In the genomic region with DNA sequence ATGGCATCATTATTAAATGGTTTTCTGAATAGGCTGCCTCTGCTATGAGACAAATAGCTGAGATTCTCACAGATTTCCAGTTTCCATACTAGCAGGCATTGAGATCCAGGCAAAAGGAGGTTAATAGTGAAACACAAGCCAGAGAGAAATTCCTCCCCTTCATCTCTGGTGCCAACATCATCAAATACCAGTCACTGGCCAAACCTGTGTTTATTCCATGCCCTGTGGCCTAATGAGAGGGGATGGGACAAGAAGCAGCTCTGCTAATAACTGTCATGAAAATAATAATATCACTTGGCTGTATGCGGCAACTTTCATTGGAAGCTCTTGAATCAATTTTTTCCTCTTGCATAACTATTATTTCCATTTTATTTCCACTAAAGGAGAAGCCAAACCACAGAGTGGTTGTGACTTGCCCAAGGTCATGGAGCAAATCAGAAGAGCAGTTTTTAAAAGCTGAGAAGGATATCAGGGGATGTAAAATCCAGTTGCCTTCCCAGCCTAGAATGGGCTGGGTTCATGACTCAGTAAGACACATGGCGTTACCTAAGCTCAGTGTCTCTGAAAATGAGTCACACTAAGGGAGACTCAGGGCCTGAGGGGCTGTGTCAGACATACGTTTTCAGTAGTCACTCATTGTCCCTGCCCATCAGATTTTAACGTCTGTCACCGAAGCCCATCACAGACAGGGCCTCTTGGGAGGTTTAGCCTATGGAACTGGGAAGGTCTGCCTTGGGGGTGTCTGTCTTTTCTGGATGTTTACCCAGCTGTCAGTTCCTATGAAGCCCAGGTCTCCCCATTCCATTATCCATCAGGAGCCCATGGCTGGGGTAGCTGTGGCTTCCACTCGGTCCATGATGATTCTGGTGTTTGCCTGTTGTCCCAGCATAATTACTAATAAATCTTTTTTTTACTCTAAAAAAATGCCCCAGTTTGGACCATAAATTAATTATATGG, we compare ENCODE assay signal across 9 cellular contexts.
DNase-seq lines count a peak whose midpoint lies in the region; ATAC-seq, FAIRE-seq and TF ChIP-seq lines count a peak whose summit lies in the region.
"Had no signal": no experiment of that assay in that cellular context is flagged by ENCODE, and none has a peak within 500 bp of the region (broad histone marks: within the 10 kb centered on the region; RNA-seq: fewer than 3 reads in every experiment).

No MANE protein-coding gene starts in this region.

- in situ Hi-C loops in astrocyte of the spinal cord (cut with HindIII; ENCODE audit: low sequenced_read_pairs), result no loop called here

- H3K4me1 Mint-ChIP-seq in activated CD4-positive, alpha-beta T cell treated with anti-CD3 and anti-CD28 coated beads for 36 hours, result peaks cover 15% of the 10 kb centered on the region
- peaks cover 19% of the 10 kb centered on the region for H3K4me1 Mint-ChIP-seq in activated CD4-positive, alpha-beta T cell treated with anti-CD3 and anti-CD28 coated beads, Interleukin-2, amount 10 ng/mL, durations not matched to agents 7 days and 5 days

- intact Hi-C loops in activated CD4-positive, alpha-beta T cell treated with anti-CD3 and anti-CD28 coated beads for 36 hours (cut with DNase I, micrococcal nuclease), result no loop called here

- POLR2A ChIA-PET in activated CD4-positive, alpha-beta T cell treated with anti-CD3 and anti-CD28 coated beads for 36 hours (lab: Charles Lee), result no interaction called here
- POLR2A ChIA-PET in activated CD4-positive, alpha-beta T cell treated with anti-CD3 and anti-CD28 coated beads, Interleukin-2, amount 10 ng/mL, durations not matched to agents 7 days and 5 days (lab: Charles Lee), result no interaction called here

- peaks cover 2% of the 10 kb centered on the region for H3K27me3 Mint-ChIP-seq in activated CD4-positive, alpha-beta T cell treated with anti-CD3 and anti-CD28 coated beads for 36 hours
- H3K27me3 Mint-ChIP-seq in activated CD4-positive, alpha-beta T cell treated with anti-CD3 and anti-CD28 coated beads, Interleukin-2, amount 10 ng/mL, durations not matched to agents 7 days and 5 days, result no peaks in the 10 kb centered on the region

- no peak overlapping the region for H3K4me3 Mint-ChIP-seq in activated CD4-positive, alpha-beta T cell treated with anti-CD3 and anti-CD28 coated beads for 36 hours
- H3K4me3 Mint-ChIP-seq in activated CD4-positive, alpha-beta T cell treated with anti-CD3 and anti-CD28 coated beads, Interleukin-2, amount 10 ng/mL, durations not matched to agents 7 days and 5 days, result no peak overlapping the region

- H3K4me3 ChIP-seq in astrocyte of the spinal cord (ENCODE audit: low read depth, low read length), result no peak overlapping the region
- H3K4me3 ChIP-seq: BLaER1 treated with 17β-estradiol and CSF1 and Interleukin-3, amounts not matched to agents 10 nM and 100 nM had no signal

- no peak for TF ChIP-seq CTCF in astrocyte of the spinal cord (IDR thresholded peaks at IDR 0.05; ENCODE audit: low read depth, low read length)

- no peak for FAIRE-seq in GM12891 (lab: Jason Lieb, UNC)

- TF ChIP-seq POLR2A in GM12891 (IDR thresholded peaks at IDR 0.05; ENCODE audit: low read depth, low read length), result no peak

- peak; percentile 60 for ATAC-seq in activated CD4-positive, alpha-beta T cell treated with anti-CD3 and anti-CD28 coated beads for 36 hours
- peak; percentile 41 for ATAC-seq in HG03060 (IDR thresholded peaks at IDR 0.05; ENCODE audit: low read depth, unreplicated experiment)

- H3K36me3 Mint-ChIP-seq in activated CD4-positive, alpha-beta T cell treated with anti-CD3 and anti-CD28 coated beads for 36 hours (ENCODE audit: low read depth), result no peaks in the 10 kb centered on the region
- no peaks in the 10 kb centered on the region for H3K36me3 Mint-ChIP-seq in activated CD4-positive, alpha-beta T cell treated with anti-CD3 and anti-CD28 coated beads, Interleukin-2, amount 10 ng/mL, durations not matched to agents 7 days and 5 days (ENCODE audit: low read depth)

- no peaks in the 10 kb centered on the region for H3K9me3 Mint-ChIP-seq in activated CD4-positive, alpha-beta T cell treated with anti-CD3 and anti-CD28 coated beads for 36 hours (ENCODE audit: low read depth)
- H3K9me3 Mint-ChIP-seq in activated CD4-positive, alpha-beta T cell treated with anti-CD3 and anti-CD28 coated beads, Interleukin-2, amount 10 ng/mL, durations not matched to agents 7 days and 5 days, result no peaks in the 10 kb centered on the region

- DNase-seq in activated CD4-positive, alpha-beta T cell treated with anti-CD3 and anti-CD28 coated beads for 36 hours, result peak; percentile 16
- no peak for DNase-seq in activated CD4-positive, alpha-beta T cell treated with anti-CD3 and anti-CD28 coated beads, Interleukin-2, amount 10 ng/mL, durations not matched to agents 7 days and 5 days
- DNase-seq in astrocyte of the spinal cord (ENCODE audit: low read depth, low spot score) (peak; percentile 73), non-pigmented ciliary epithelial cell (ENCODE audit: low read depth) (peak; percentile 49), retina (no peak), GM12891 (ENCODE audit: insufficient read length, low spot score) (no peak), middle frontal gyrus (ENCODE audit: extremely low spot score, low spot score) (no peak)

- CTCF ChIA-PET in activated CD4-positive, alpha-beta T cell treated with anti-CD3 and anti-CD28 coated beads for 36 hours (lab: Charles Lee), result interaction anchor here (0.7 to 2.6 kb wide), 4 partner anchors 16 to 282 kb away, joined by 3 to 9 read pairs (median 4); no protein-coding TSS in a partner anchor
- CTCF ChIA-PET in activated CD4-positive, alpha-beta T cell treated with anti-CD3 and anti-CD28 coated beads, Interleukin-2, amount 10 ng/mL, durations not matched to agents 7 days and 5 days (lab: Charles Lee), result interaction anchor here (1.3 kb wide), 1 partner anchor 46 kb away, joined by 4 read pairs; no protein-coding TSS in a partner anchor

- H3K27ac Mint-ChIP-seq in activated CD4-positive, alpha-beta T cell treated with anti-CD3 and anti-CD28 coated beads for 36 hours, result no peak overlapping the region
- H3K27ac Mint-ChIP-seq in activated CD4-positive, alpha-beta T cell treated with anti-CD3 and anti-CD28 coated beads, Interleukin-2, amount 10 ng/mL, durations not matched to agents 7 days and 5 days, result no peak overlapping the region

TF ChIP-seq in GM12891, 5 proteins besides CTCF, POLR2A, EP300 and RAD21:
- TF ChIP-seq TAF1 (IDR thresholded peaks at IDR 0.05; ENCODE audit: low read depth, low read length), result no peak
- TF ChIP-seq POU2F2 (IDR thresholded peaks at IDR 0.05; ENCODE audit: low read depth, low read length), result no peak
- no peak for TF ChIP-seq SPI1 (IDR thresholded peaks at IDR 0.05; ENCODE audit: low read depth, low read length)
- TF ChIP-seq PAX5 (IDR thresholded peaks at IDR 0.05; ENCODE audit: insufficient read depth, low read length, severe bottlenecking), result no peak
- TF ChIP-seq POLR2AphosphoS5 (IDR thresholded peaks at IDR 0.05; ENCODE audit: low read depth, low read length), result no peak
TF ChIP-seq in GM12891: peak in this region for 0.

Comparison
In these comparisons a context has a peak if more than half of its experiments do, and no peak if none do; other contexts are left out.
1. DNase-seq: peak in activated CD4-positive, alpha-beta T cell treated with anti-CD3 and anti-CD28 coated beads for 36 hours (single experiment), astrocyte of the spinal cord (single experiment) and non-pigmented ciliary epithelial cell (single experiment); none in activated CD4-positive, alpha-beta T cell treated with anti-CD3 and anti-CD28 coated beads, Interleukin-2, amount 10 ng/mL, durations not matched to agents 7 days and 5 days (single experiment), retina (single experiment), GM12891 (single experiment) and middle frontal gyrus (single experiment).